In the genomic region with DNA sequence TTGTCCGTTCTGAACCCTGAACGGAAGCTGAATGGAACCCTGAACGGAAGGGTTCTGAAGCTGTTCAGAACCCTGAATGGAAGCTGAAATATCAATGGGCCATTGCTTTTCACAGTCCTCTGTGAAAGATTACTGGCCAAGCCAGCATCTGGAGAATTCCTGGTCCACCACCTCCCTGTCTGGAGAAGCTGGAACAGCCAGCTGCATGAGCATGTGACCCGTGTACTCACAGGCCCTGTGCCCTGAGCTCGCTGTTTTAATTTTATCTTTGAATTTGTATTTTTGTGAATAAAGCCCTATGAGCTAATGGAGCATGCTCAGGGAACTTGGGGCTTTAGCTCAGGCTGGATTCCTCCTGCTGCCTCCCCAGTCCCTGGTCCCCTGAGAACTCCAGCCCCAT, we compare ENCODE assay signal across 22 cellular contexts. TPM values are rescaled to one million over a fixed set of nuclear protein-coding genes. Genes with fewer than 3 reads are reported as not detected.
A peak's percentile ranks its signal among the peaks of the same experiment; 100 is the strongest.
DNase-seq lines count a peak whose midpoint lies in the region; ATAC-seq and TF ChIP-seq lines count a peak whose summit lies in the region.
"Had no signal": no experiment of that assay in that cellular context is flagged by ENCODE, and none has a peak within 500 bp of the region (broad histone marks: within the 10 kb centered on the region; RNA-seq: fewer than 3 reads in every experiment).

No MANE protein-coding gene starts in this region.

- H3K27ac ChIP-seq in breast epithelium (peak overlapping the region; percentile 57 to 80), ovary (peak overlapping the region in 1 of 2 donors; percentile 51), tibial artery (peak overlapping the region; percentile 65 to 91), neural progenitor cell (no peak overlapping the region)
- H3K27ac ChIP-seq in CD4-positive, alpha-beta T cell (ENCODE audit: low read depth, low read length) = no peak overlapping the region
- H3K27ac ChIP-seq: BLaER1, foreskin keratinocyte, KMS-11 had no signal

- no peaks in the 10 kb centered on the region for H4K20me1 ChIP-seq in neural progenitor cell (ENCODE audit: low read depth)
- H4K20me1 ChIP-seq: BLaER1 had no signal

- H3K36me3 Mint-ChIP-seq in CD4-positive, alpha-beta T cell (ENCODE audit: low read depth) = no peaks in the 10 kb centered on the region
- H3K36me3 Mint-ChIP-seq in neural progenitor cell (no peaks in the 10 kb centered on the region), T-cell (no peaks in the 10 kb centered on the region)
- H3K36me3 Mint-ChIP-seq: stimulated activated naive B cell treated with anti-CD40 and anti-IgM and Interleukin-4, amounts not matched to agents 10 μg/mL and 1 μg/mL and 100 μg/mL, for 72 hours had no signal

- H3K9me3 Mint-ChIP-seq in CD4-positive, alpha-beta T cell = no peaks in the 10 kb centered on the region
- no peaks in the 10 kb centered on the region for H3K9me3 Mint-ChIP-seq in neural progenitor cell
- H3K9me3 Mint-ChIP-seq in T-cell = no peaks in the 10 kb centered on the region
- H3K9me3 Mint-ChIP-seq: stimulated activated naive B cell treated with anti-CD40 and anti-IgM and Interleukin-4, amounts not matched to agents 10 μg/mL and 1 μg/mL and 100 μg/mL, for 72 hours had no signal

- CTCF ChIA-PET in CD4-positive, alpha-beta T cell (lab: Charles Lee) = no interaction called here
- CTCF ChIA-PET in T-cell (lab: Charles Lee) = no interaction called here

- TF ChIP-seq POLR2A in breast epithelium (IDR thresholded peaks at IDR 0.05) = no peak
- TF ChIP-seq POLR2A in ovary (IDR thresholded peaks at IDR 0.05) = no peak

- no peak for TF ChIP-seq EP300 in ovary (IDR thresholded peaks at IDR 0.05)

- WGBS in ovary, 3 donors = 33 to 51% (median 42%) methylated on average over 5 of the region's 5 CpGs

- H3K27me3 ChIP-seq in breast epithelium (no peaks in the 10 kb centered on the region), ovary (no peaks in the 10 kb centered on the region), tibial artery (no peaks in the 10 kb centered on the region), neural progenitor cell (no peaks in the 10 kb centered on the region)
- no peaks in the 10 kb centered on the region for H3K27me3 ChIP-seq in CD4-positive, alpha-beta T cell (ENCODE audit: control insufficient read depth, insufficient read depth, low read length)
- H3K27me3 ChIP-seq: BLaER1, body of pancreas, foreskin keratinocyte had no signal

- H3K4me2 ChIP-seq in neural progenitor cell = no peak overlapping the region
- H3K4me2 ChIP-seq: BLaER1, KMS-11, smooth muscle cell had no signal

- no peaks in the 10 kb centered on the region for H3K79me2 ChIP-seq in neural progenitor cell (ENCODE audit: low read depth)

- H3K4me3 ChIP-seq in breast epithelium (no peak overlapping the region), ovary (no peak overlapping the region), tibial artery (no peak overlapping the region), neural progenitor cell (no peak overlapping the region)
- H3K4me3 ChIP-seq: BLaER1, body of pancreas, smooth muscle cell had no signal

- POLR2A ChIA-PET in CD4-positive, alpha-beta T cell (lab: Charles Lee) = no interaction called here
- POLR2A ChIA-PET in T-cell (lab: Charles Lee) = no interaction called here

- TF ChIP-seq CTCF in breast epithelium (IDR thresholded peaks at IDR 0.05) = no peak
- TF ChIP-seq CTCF in ovary (IDR thresholded peaks at IDR 0.05) = no peak
- no peak for TF ChIP-seq CTCF in tibial artery (IDR thresholded peaks at IDR 0.05)
- TF ChIP-seq CTCF in CD4-positive, alpha-beta T cell (IDR thresholded peaks at IDR 0.05) = no peak
- no peak for TF ChIP-seq CTCF in neural progenitor cell (IDR thresholded peaks at IDR 0.05)

- H3K9me3 ChIP-seq in breast epithelium (no peaks in the 10 kb centered on the region), ovary (no peaks in the 10 kb centered on the region), tibial artery (no peaks in the 10 kb centered on the region), neural progenitor cell (ENCODE audit: low read depth) (no peaks in the 10 kb centered on the region)
- no peaks in the 10 kb centered on the region for H3K9me3 ChIP-seq in CD4-positive, alpha-beta T cell (ENCODE audit: control insufficient read depth, low read length)
- H3K9me3 ChIP-seq: BLaER1, body of pancreas had no signal

- no peak overlapping the region for H3K9ac ChIP-seq in neural progenitor cell
- H3K9ac ChIP-seq: BLaER1, KMS-11 had no signal

- ATAC-seq in Right ventricle myocardium superior (ENCODE audit: poor library complexity) (peak; percentile 71), T-cell (replicated peaks in 1 of 4) (no peak), HG03097 (IDR thresholded peaks at IDR 0.05; ENCODE audit: low FRiP score, unreplicated experiment) (no peak)
- ATAC-seq in CD4-positive, alpha-beta T cell (ENCODE audit: poor library complexity) = no peak
- ATAC-seq: body of pancreas; foreskin keratinocyte; stimulated activated naive B cell treated with anti-CD40 and anti-IgM and Interleukin-4, amounts not matched to agents 10 μg/mL and 1 μg/mL and 100 μg/mL, for 72 hours had no signal

- H3K36me3 ChIP-seq in breast epithelium = no peaks in the 10 kb centered on the region
- no peaks in the 10 kb centered on the region for H3K36me3 ChIP-seq in ovary
- no peaks in the 10 kb centered on the region for H3K36me3 ChIP-seq in tibial artery
- no peaks in the 10 kb centered on the region for H3K36me3 ChIP-seq in neural progenitor cell
- H3K36me3 ChIP-seq: BLaER1 had no signal

- DNase-seq in breast epithelium (ENCODE audit: low spot score in 2 of 2) = no peak
- peak; percentile 56 for DNase-seq in Right ventricle myocardium superior
- DNase-seq in ovary = peak in 3 of 5 donors; percentile 42 to 65 (median 50)
- DNase-seq in tibial artery = peak; percentile 61 to 85
- no peak for DNase-seq in CD4-positive, alpha-beta T cell
- no peak for DNase-seq in neural progenitor cell (ENCODE audit: low spot score)
- DNase-seq in T-cell = no peak
- DNase-seq: activated CD8-positive, alpha-beta memory T cell treated with anti-CD3 and anti-CD28 coated beads, Interleukin-2, amount 50 U/mL, for 48 hours; activated naive CD4-positive, alpha-beta T cell treated with Interleukin-2 at 50 U/mL for 16 hours; body of pancreas; DMS53; effector CD8-positive, alpha-beta T cell; foreskin keratinocyte; NCI-H1105 treated with DMSO at 0.1 percent for 48 hours; NCI-H2171 treated with DMSO at 0.1 percent for 48 hours; SHP77 treated with DMSO at 0.1 percent for 48 hours; stimulated activated naive B cell treated with anti-CD40 and anti-IgM and Interleukin-4, amounts not matched to agents 10 μg/mL and 1 μg/mL and 100 μg/mL, for 72 hours had no signal

- peaks cover 10% of the 10 kb centered on the region for H3K4me1 Mint-ChIP-seq in CD4-positive, alpha-beta T cell (ENCODE audit: low read depth)
- H3K4me1 Mint-ChIP-seq in neural progenitor cell = peaks cover 12% of the 10 kb centered on the region
- H3K4me1 Mint-ChIP-seq in T-cell = peaks cover 11 to 21% (median 14%) of the 10 kb centered on the region in 3 donors
- H3K4me1 Mint-ChIP-seq: stimulated activated naive B cell treated with anti-CD40 and anti-IgM and Interleukin-4, amounts not matched to agents 10 μg/mL and 1 μg/mL and 100 μg/mL, for 72 hours had no signal

- peaks cover 7% of the 10 kb centered on the region for H3K27me3 Mint-ChIP-seq in CD4-positive, alpha-beta T cell
- H3K27me3 Mint-ChIP-seq in neural progenitor cell (ENCODE audit: insufficient read depth, low read depth) (peaks cover 10% of the 10 kb centered on the region), T-cell (peaks cover 0 to 8% of the 10 kb centered on the region in 2 donors)

- no peak overlapping the region for H2AFZ ChIP-seq in neural progenitor cell (replicated peaks)

- H3F3A ChIP-seq in neural progenitor cell (ENCODE audit: low read depth) = no peaks in the 10 kb centered on the region

- intact Hi-C loops in breast epithelium (cut with DNase I; ENCODE audit: low total_unique reads) (no loop called here), Right ventricle myocardium superior (cut with DNase I) (no loop called here), ovary (cut with DNase I) (loop anchor here in 2 of 4 donors (5.0 kb wide), 1 partner anchor 36 kb away; a partner anchor contains a TSS), tibial artery (cut with DNase I; ENCODE audit: low total_unique reads) (no loop called here)
- intact Hi-C loops in CD4-positive, alpha-beta T cell (cut with DNase I, micrococcal nuclease) = no loop called here

- H3K4me1 ChIP-seq in breast epithelium = peaks cover 8 to 10% of the 10 kb centered on the region in 2 donors
- peaks cover 16% of the 10 kb centered on the region for H3K4me1 ChIP-seq in ovary (ENCODE audit: insufficient read depth)
- peaks cover 5 to 75% (median 50%) of the 10 kb centered on the region in 4 donors for H3K4me1 ChIP-seq in tibial artery
- H3K4me1 ChIP-seq in neural progenitor cell = no peaks in the 10 kb centered on the region
- H3K4me1 ChIP-seq: body of pancreas had no signal

- H3K27ac Mint-ChIP-seq in CD4-positive, alpha-beta T cell = no peak overlapping the region
- H3K27ac Mint-ChIP-seq in neural progenitor cell = no peak overlapping the region
- no peak overlapping the region for H3K27ac Mint-ChIP-seq in T-cell
- H3K27ac Mint-ChIP-seq: stimulated activated naive B cell treated with anti-CD40 and anti-IgM and Interleukin-4, amounts not matched to agents 10 μg/mL and 1 μg/mL and 100 μg/mL, for 72 hours had no signal

- H3K4me3 Mint-ChIP-seq in CD4-positive, alpha-beta T cell = no peak overlapping the region
- H3K4me3 Mint-ChIP-seq in neural progenitor cell (no peak overlapping the region), T-cell (no peak overlapping the region)
- H3K4me3 Mint-ChIP-seq: stimulated activated naive B cell treated with anti-CD40 and anti-IgM and Interleukin-4, amounts not matched to agents 10 μg/mL and 1 μg/mL and 100 μg/mL, for 72 hours had no signal

RNA-seq across cellular contexts. Expression of a gene that starts 37.2 kb away (rescaled TPM):
- total RNA-seq in breast epithelium (100 to 1,000 TPM; 116 to 347 (median 152) TPM), Right ventricle myocardium superior (40.9 TPM), ovary (100 to 1,000 TPM; 194 to 463 (median 337) TPM), neural progenitor cell (ENCODE audit: low replicate concordance) (12.2 and 17.0 TPM in 2 replicates), T-cell (under 1 TPM in 3 of 5 donors, not detected in 2; 0.51 to 0.56 (median 0.55) TPM)
- polyA plus RNA-seq in ovary = 100 to 1,000 TPM; 724 to 947 TPM
- not detected for total RNA-seq in CD4-positive, alpha-beta T cell
- total RNA-seq: T-helper 2 cell treated with Interferon-gamma antibody and Interleukin-4, amounts not matched to agents 100 ng/mL and 5 ng/mL, for 36 hours had no signal

RNA-seq across cellular contexts. Expression of a gene that starts 44.1 kb away (rescaled TPM):
- not detected for total RNA-seq in breast epithelium
- total RNA-seq in Right ventricle myocardium superior = not detected
- not detected for total RNA-seq in ovary
- not detected for polyA plus RNA-seq in ovary
- not detected for total RNA-seq in CD4-positive, alpha-beta T cell
- not detected in 2 replicates for total RNA-seq in neural progenitor cell (ENCODE audit: low replicate concordance)
- not detected for total RNA-seq in T-cell
- total RNA-seq: body of pancreas; foreskin keratinocyte; smooth muscle cell; T-helper 2 cell treated with Interferon-gamma antibody and Interleukin-4, amounts not matched to agents 100 ng/mL and 5 ng/mL, for 36 hours had no signal
- polyA plus RNA-seq: foreskin keratinocyte, smooth muscle cell had no signal

Comparison
In these comparisons a context has a peak if more than half of its experiments do, and no peak if none do; other contexts are left out.
1. DNase-seq: peak in Right ventricle myocardium superior (single experiment), ovary (3 of 5) and tibial artery (2 of 2); none in breast epithelium (0 of 2), CD4-positive, alpha-beta T cell (0 of 10), neural progenitor cell (single experiment) and T-cell (0 of 34).
2. H3K27ac ChIP-seq: peak in breast epithelium (2 of 2) and tibial artery (2 of 2); none in CD4-positive, alpha-beta T cell (single experiment) and neural progenitor cell (single experiment).